8 cellular contexts compared by ENCODE assay signal in genomic region chr16:71882505-71883192, GRCh38. TPM values are rescaled to one million over a fixed set of nuclear protein-coding genes. Genes with fewer than 3 reads are reported as not detected.
DNase-seq lines count a peak whose midpoint lies in the region; ATAC-seq and TF ChIP-seq lines count a peak whose summit lies in the region.

No MANE protein-coding gene starts in this region.

- H3K27ac Mint-ChIP-seq in activated naive CD8-positive, alpha-beta T cell treated with anti-CD3 and anti-CD28 coated beads for 36 hours: peak overlapping the region; percentile 44
- peak overlapping the region; percentile 92 for H3K27ac Mint-ChIP-seq in glutamatergic neuron (ENCODE audit: unreplicated experiment)

- TF ChIP-seq CTCF in glutamatergic neuron (IDR thresholded peaks at IDR 0.05; ENCODE audit: partially characterized antibody, unreplicated experiment) (peak; percentile 91), ovary (IDR thresholded peaks at IDR 0.05) (peak; percentile 74 to 81 (median 77)), upper lobe of right lung (IDR thresholded peaks at IDR 0.05) (peak; percentile 96)

- peaks cover 44% of the 10 kb centered on the region for H3K4me1 Mint-ChIP-seq in activated naive CD8-positive, alpha-beta T cell treated with anti-CD3 and anti-CD28 coated beads for 36 hours
- peaks cover 13% of the 10 kb centered on the region for H3K4me1 Mint-ChIP-seq in glutamatergic neuron (ENCODE audit: low read depth, unreplicated experiment)

- peak overlapping the region; percentile 97 to 100 for H3K27ac ChIP-seq in ovary
- H3K27ac ChIP-seq in upper lobe of right lung: peak overlapping the region; percentile 88

- WGBS in ovary, 3 donors: 6 to 9% (median 6%) methylated on average over 10 of the region's 10 CpGs

- TF ChIP-seq POLR2A in ovary (IDR thresholded peaks at IDR 0.05): no peak

- H3K9me3 ChIP-seq in ovary (no peaks in the 10 kb centered on the region), upper lobe of right lung (no peaks in the 10 kb centered on the region)

- H3K27me3 ChIP-seq in ovary: no peaks in the 10 kb centered on the region
- no peaks in the 10 kb centered on the region for H3K27me3 ChIP-seq in upper lobe of right lung

- H3K4me1 ChIP-seq in ovary (ENCODE audit: insufficient read depth) (no peaks in the 10 kb centered on the region), upper lobe of right lung (peaks cover 23% of the 10 kb centered on the region)

- H3K36me3 Mint-ChIP-seq in activated naive CD8-positive, alpha-beta T cell treated with anti-CD3 and anti-CD28 coated beads for 36 hours: peaks cover 4% of the 10 kb centered on the region
- peaks cover 7% of the 10 kb centered on the region for H3K36me3 Mint-ChIP-seq in glutamatergic neuron (ENCODE audit: unreplicated experiment)

- peaks cover 11% of the 10 kb centered on the region for H3K27me3 Mint-ChIP-seq in activated naive CD8-positive, alpha-beta T cell treated with anti-CD3 and anti-CD28 coated beads for 36 hours
- H3K27me3 Mint-ChIP-seq in glutamatergic neuron (ENCODE audit: unreplicated experiment): peaks cover 9% of the 10 kb centered on the region

- intact Hi-C loops in ovary (cut with DNase I): no loop called here
- intact Hi-C loops in upper lobe of right lung (cut with DNase I): no loop called here

- H3K36me3 ChIP-seq in ovary: no peaks in the 10 kb centered on the region
- peaks cover 26% of the 10 kb centered on the region for H3K36me3 ChIP-seq in upper lobe of right lung

- no peaks in the 10 kb centered on the region for H3K9me3 Mint-ChIP-seq in activated naive CD8-positive, alpha-beta T cell treated with anti-CD3 and anti-CD28 coated beads for 36 hours
- peaks cover 8% of the 10 kb centered on the region for H3K9me3 Mint-ChIP-seq in glutamatergic neuron (ENCODE audit: unreplicated experiment)

- no peak for TF ChIP-seq EP300 in ovary (IDR thresholded peaks at IDR 0.05)

- H3K4me3 Mint-ChIP-seq in activated naive CD8-positive, alpha-beta T cell treated with anti-CD3 and anti-CD28 coated beads for 36 hours: peak overlapping the region; percentile 79
- peak overlapping the region; percentile 96 for H3K4me3 Mint-ChIP-seq in glutamatergic neuron (ENCODE audit: unreplicated experiment)

- peak overlapping the region; percentile 90 for H3K4me3 ChIP-seq in ovary
- peak overlapping the region; percentile 81 for H3K4me3 ChIP-seq in upper lobe of right lung

- DNase-seq in DMS 273 (lab: John Stamatoyannopoulos, UW; ENCODE audit: unreplicated experiment) (peak; percentile 93), LHCN-M2 (ENCODE audit: low read depth) (peak; percentile 68), glutamatergic neuron (peak; percentile 65), ovary (peak in 3 of 5 donors; percentile 33 to 74 (median 47)), upper lobe of right lung (no peak)
- peak; percentile 70 for DNase-seq in activated naive CD8-positive, alpha-beta T cell treated with anti-CD3 and anti-CD28 coated beads for 36 hours

- ATAC-seq in GM21576 (IDR thresholded peaks at IDR 0.05; ENCODE audit: unreplicated experiment) (peak; percentile 40), SK-N-SH treated with all-trans-retinoic acid at 6 μM for 48 hours (peak; percentile 75), upper lobe of right lung (peak; percentile 69)

TF ChIP-seq in SK-N-SH treated with all-trans-retinoic acid at 6 μM for 48 hours, 23 proteins besides CTCF, POLR2A, EP300 and RAD21:
- TF ChIP-seq OSR1 (CRISPR knock-in tag; IDR thresholded peaks at IDR 0.05): no peak
- no peak for TF ChIP-seq ESRRG (CRISPR knock-in tag; IDR thresholded peaks at IDR 0.05)
- no peak for TF ChIP-seq ZNF565 (CRISPR knock-in tag; conservative IDR thresholded peaks at IDR 0.05; ENCODE audit: low read depth)
- no peak for TF ChIP-seq POU6F1 (CRISPR knock-in tag; IDR thresholded peaks at IDR 0.05; ENCODE audit: borderline replicate concordance, low read depth)
- TF ChIP-seq CSDC2 (CRISPR knock-in tag; IDR thresholded peaks at IDR 0.05): no peak
- TF ChIP-seq ISL1 (CRISPR knock-in tag; IDR thresholded peaks at IDR 0.05): no peak
- no peak for TF ChIP-seq ZFP3 (CRISPR knock-in tag; IDR thresholded peaks at IDR 0.05)
- no peak for TF ChIP-seq ZNF8 (CRISPR knock-in tag; IDR thresholded peaks at IDR 0.05)
- no peak for TF ChIP-seq TSHZ2 (CRISPR knock-in tag; IDR thresholded peaks at IDR 0.05)
- no peak for TF ChIP-seq ZFP30 (CRISPR knock-in tag; IDR thresholded peaks at IDR 0.05)
- TF ChIP-seq ZC3H10 (CRISPR knock-in tag; IDR thresholded peaks at IDR 0.05): no peak
- TF ChIP-seq ARNTL (CRISPR knock-in tag; IDR thresholded peaks at IDR 0.05; ENCODE audit: borderline replicate concordance, low read depth): no peak

RNA-seq across cellular contexts. Expression of gene ZNF821, which starts 1.3 kb away (rescaled TPM):
- 6.6 and 7.4 TPM in 2 replicates for total RNA-seq in LHCN-M2 (2014; rRNA removed)
- polyA plus RNA-seq in LHCN-M2 (2012): 5.0 TPM
- 1 to 10 TPM; 4.0 to 6.1 TPM for total RNA-seq in activated naive CD8-positive, alpha-beta T cell treated with anti-CD3 and anti-CD28 coated beads for 36 hours
- 40.9 TPM for total RNA-seq in glutamatergic neuron (ENCODE audit: unreplicated experiment)
- 10 to 100 TPM in 5 of 7 donors, 1 to 10 TPM in 2; 7.6 to 14.1 (median 11.7) TPM for total RNA-seq in ovary
- polyA plus RNA-seq in ovary: 10 to 100 TPM in 1 of 2 donors, 1 to 10 TPM in 1; 8.6 to 13.5 TPM
- total RNA-seq in upper lobe of right lung: 5.6 TPM

RNA-seq across cellular contexts. Expression of gene IST1, which starts 12.7 kb away (rescaled TPM):
- total RNA-seq in LHCN-M2 (2014; rRNA removed): 193 and 208 TPM in 2 replicates
- polyA plus RNA-seq in LHCN-M2 (2012): 94.2 TPM
- total RNA-seq in activated naive CD8-positive, alpha-beta T cell treated with anti-CD3 and anti-CD28 coated beads for 36 hours: 100 to 1,000 TPM; 158 to 163 TPM
- 271 TPM for total RNA-seq in glutamatergic neuron (ENCODE audit: unreplicated experiment)
- total RNA-seq in ovary: 100 to 1,000 TPM; 140 to 200 (median 169) TPM
- 100 to 1,000 TPM; 119 to 324 TPM for polyA plus RNA-seq in ovary
- total RNA-seq in upper lobe of right lung: 184 TPM

RNA-seq across cellular contexts. Expression of gene ATXN1L, which starts 36.9 kb away (rescaled TPM):
- total RNA-seq in LHCN-M2 (2014; rRNA removed): 7.3 and 11.5 TPM in 2 replicates
- polyA plus RNA-seq in LHCN-M2 (2012): 8.5 TPM
- total RNA-seq in activated naive CD8-positive, alpha-beta T cell treated with anti-CD3 and anti-CD28 coated beads for 36 hours: 10 to 100 TPM; 13.4 to 15.3 TPM
- 27.6 TPM for total RNA-seq in glutamatergic neuron (ENCODE audit: unreplicated experiment)
- total RNA-seq in ovary: 10 to 100 TPM; 12.5 to 29.5 (median 26.0) TPM
- 10 to 100 TPM; 12.6 to 26.6 TPM for polyA plus RNA-seq in ovary
- total RNA-seq in upper lobe of right lung: 32.2 TPM
